In genomic region chr22:22536515-22536914, GRCh38 we compare ENCODE assay signal across 38 cellular contexts. TPM values are rescaled to one million over a fixed set of nuclear protein-coding genes. Genes with fewer than 3 reads are reported as not detected.
"Had no signal": no experiment of that assay in that cellular context is flagged by ENCODE, and none has a peak within 500 bp of the region (broad histone marks: within the 10 kb centered on the region; RNA-seq: fewer than 3 reads in every experiment).

No MANE protein-coding gene starts in this region.

- H3K9me3 ChIP-seq: MG63 had no signal

- DNase-seq: Karpas-422, Kasumi-1, MG63, MM.1S, MV-4-11, NCI-H1048, NCI-H1092, NCI-H1092 treated with DMSO at 0.1 percent for 48 hours, NCI-H1105, NCI-H1105 treated with DMSO at 0.1 percent for 48 hours, NCI-H1417, NCI-H1417 treated with DMSO at 0.1 percent for 48 hours, NCI-H1436, NCI-H1436 treated with DMSO at 0.1 percent for 48 hours, NCI-H146, NCI-H1694, NCI-H1694 treated with DMSO at 0.1 percent for 48 hours, NCI-H187, NCI-H187 treated with DMSO at 0.1 percent for 48 hours, NCI-H1930, NCI-H2029, NCI-H2029 treated with DMSO at 0.1 percent for 48 hours, NCI-H2081, NCI-H2081 treated with DMSO at 0.1 percent for 48 hours, NCI-H2107, NCI-H2171, NCI-H2171 treated with DMSO at 0.1 percent for 48 hours, NCI-H2227 treated with DMSO at 0.1 percent for 48 hours, NCI-H226, NCI-H345, NCI-H446, NCI-H446 treated with DMSO at 0.1 percent for 48 hours, NCI-H510A, NCI-H510A treated with DMSO at 0.1 percent for 48 hours, NCI-H524 had no signal

- H3K27me3 ChIP-seq: MG63 had no signal

- H3K4me3 ChIP-seq: MG63 had no signal

- H3K36me3 ChIP-seq: MG63 had no signal

RNA-seq across cellular contexts. Expression of gene ZNF280A, which starts 16.4 kb away (rescaled TPM):
- total RNA-seq: LHCN-M2, M059J, MCF 10A had no signal

RNA-seq across cellular contexts. Expression of gene PRAME, which starts 22.6 kb away (rescaled TPM):
- total RNA-seq: LHCN-M2, M059J, MCF 10A had no signal

RNA-seq across cellular contexts. Expression of gene ZNF280B, which starts 28.0 kb away (rescaled TPM):
- total RNA-seq: MCF 10A had no signal
